13 cellular contexts compared by ENCODE assay signal in genomic region chr3:139745831-139746230, GRCh38.
DNase-seq lines count a peak whose midpoint lies in the region; ATAC-seq and TF ChIP-seq lines count a peak whose summit lies in the region.
"Had no signal": no experiment of that assay in that cellular context is flagged by ENCODE, and none has a peak within 500 bp of the region (broad histone marks: within the 10 kb centered on the region; RNA-seq: fewer than 3 reads in every experiment).

No MANE protein-coding gene starts in this region.

- no peak overlapping the region for H3K4me2 ChIP-seq in Karpas-422 (ENCODE audit: low read depth, low read length, poor library complexity, severe bottlenecking)

- H3K27ac Mint-ChIP-seq in T-cell = no peak overlapping the region
- H3K27ac Mint-ChIP-seq: activated naive CD8-positive, alpha-beta T cell treated with anti-CD3 and anti-CD28 coated beads, Interleukin-2, amount 10 ng/mL, durations not matched to agents 7 days and 5 days; naive thymus-derived CD4-positive, alpha-beta T cell had no signal

- H3K4me3 ChIP-seq in heart right ventricle = no peak overlapping the region
- H3K4me3 ChIP-seq in adipocyte (ENCODE audit: low read length) = no peak overlapping the region
- no peak overlapping the region for H3K4me3 ChIP-seq in Karpas-422 (ENCODE audit: low read length)
- H3K4me3 ChIP-seq: tibial artery had no signal

- H3K9ac ChIP-seq in adipocyte (ENCODE audit: low read length) (no peak overlapping the region), Karpas-422 (ENCODE audit: low read length) (no peak overlapping the region)

- H2AFZ ChIP-seq in Karpas-422 (ENCODE audit: low read length) = no peak overlapping the region

- no peaks in the 10 kb centered on the region for H3K36me3 ChIP-seq in heart right ventricle
- H3K36me3 ChIP-seq in adipocyte (ENCODE audit: control insufficient read depth, insufficient read depth, low read length, severe bottlenecking) = no peaks in the 10 kb centered on the region
- H3K36me3 ChIP-seq in Karpas-422 (ENCODE audit: insufficient read depth, low read length) = no peaks in the 10 kb centered on the region
- H3K36me3 ChIP-seq: tibial artery had no signal

- H3K36me3 Mint-ChIP-seq in activated T-cell treated with anti-CD3 and anti-CD28 coated beads, Interleukin-2, amount 50 U/mL, for 4 hours (ENCODE audit: insufficient read depth) = no peaks in the 10 kb centered on the region
- no peaks in the 10 kb centered on the region for H3K36me3 Mint-ChIP-seq in T-cell
- H3K36me3 Mint-ChIP-seq: activated naive CD8-positive, alpha-beta T cell treated with anti-CD3 and anti-CD28 coated beads, Interleukin-2, amount 10 ng/mL, durations not matched to agents 7 days and 5 days had no signal

- POLR2A ChIA-PET in T-cell (lab: Charles Lee) = interaction anchor here in 1 of 2 donors (0.7 kb wide), 1 partner anchor 18 kb away, joined by 3 read pairs; no protein-coding TSS in a partner anchor

- H3K9me3 Mint-ChIP-seq in activated T-cell treated with anti-CD3 and anti-CD28 coated beads, Interleukin-2, amount 50 U/mL, for 4 hours = peaks cover 14% of the 10 kb centered on the region
- peaks cover 5 to 13% (median 6%) of the 10 kb centered on the region in 3 donors for H3K9me3 Mint-ChIP-seq in T-cell
- H3K9me3 Mint-ChIP-seq: activated naive CD8-positive, alpha-beta T cell treated with anti-CD3 and anti-CD28 coated beads, Interleukin-2, amount 10 ng/mL, durations not matched to agents 7 days and 5 days had no signal

- H3K4me1 ChIP-seq in heart right ventricle = no peaks in the 10 kb centered on the region
- H3K4me1 ChIP-seq in adipocyte (ENCODE audit: control insufficient read depth, insufficient read depth, low read length) = no peaks in the 10 kb centered on the region
- H3K4me1 ChIP-seq in Karpas-422 (ENCODE audit: low read length) = no peaks in the 10 kb centered on the region
- H3K4me1 ChIP-seq: tibial artery had no signal

- ATAC-seq in heart right ventricle (peak in 7 of 8 donors; percentile 38 to 94 (median 75)), Right ventricle myocardium inferior (no peak), T-cell (replicated peaks in 1 of 4) (no peak), HG03354 (IDR thresholded peaks at IDR 0.05; ENCODE audit: poor library complexity, severe bottlenecking, unreplicated experiment) (no peak)
- no peak for ATAC-seq in activated T-cell treated with anti-CD3 and anti-CD28 coated beads, Interleukin-2, amount 50 U/mL, for 4 hours
- ATAC-seq: naive thymus-derived CD4-positive, alpha-beta T cell had no signal

- H3K27ac ChIP-seq in heart right ventricle (no peak overlapping the region), Karpas-422 (ENCODE audit: low read length) (no peak overlapping the region)
- H3K27ac ChIP-seq: tibial artery had no signal

- intact Hi-C loops in heart right ventricle (cut with DNase I) = loop anchor here in 1 of 10 donors (10.0 kb wide), 1 partner anchor 159 kb away; no protein-coding TSS in a partner anchor
- intact Hi-C loops in Right ventricle myocardium inferior (cut with DNase I) = no loop called here

- CTCF ChIA-PET in T-cell (lab: Charles Lee) = no interaction called here

- H3K9me3 ChIP-seq in heart right ventricle (peaks cover 0 to 35% (median 8%) of the 10 kb centered on the region in 11 donors), adipocyte (ENCODE audit: control insufficient read depth, low read length) (peaks cover 14% of the 10 kb centered on the region), Karpas-422 (ENCODE audit: low read length) (no peaks in the 10 kb centered on the region)

- H3K4me1 Mint-ChIP-seq in activated T-cell treated with anti-CD3 and anti-CD28 coated beads, Interleukin-2, amount 50 U/mL, for 4 hours (ENCODE audit: low read depth) = no peaks in the 10 kb centered on the region
- H3K4me1 Mint-ChIP-seq in T-cell = no peaks in the 10 kb centered on the region
- H3K4me1 Mint-ChIP-seq: activated naive CD8-positive, alpha-beta T cell treated with anti-CD3 and anti-CD28 coated beads, Interleukin-2, amount 10 ng/mL, durations not matched to agents 7 days and 5 days; naive thymus-derived CD4-positive, alpha-beta T cell had no signal

- no peaks in the 10 kb centered on the region for H3K79me2 ChIP-seq in Karpas-422 (ENCODE audit: low read length)

- H3K9me2 ChIP-seq in Karpas-422 (replicated peaks; ENCODE audit: insufficient read depth, low read length) = no peaks in the 10 kb centered on the region

- no peak for TF ChIP-seq CTCF in heart right ventricle (IDR thresholded peaks at IDR 0.05)

- no peak overlapping the region for H3K4me3 Mint-ChIP-seq in activated T-cell treated with anti-CD3 and anti-CD28 coated beads, Interleukin-2, amount 50 U/mL, for 4 hours
- H3K4me3 Mint-ChIP-seq in T-cell = no peak overlapping the region
- H3K4me3 Mint-ChIP-seq: activated naive CD8-positive, alpha-beta T cell treated with anti-CD3 and anti-CD28 coated beads, Interleukin-2, amount 10 ng/mL, durations not matched to agents 7 days and 5 days; naive thymus-derived CD4-positive, alpha-beta T cell had no signal

- H3K27me3 ChIP-seq in heart right ventricle = peaks cover 0 to 7% (median 0%) of the 10 kb centered on the region in 7 donors
- no peaks in the 10 kb centered on the region for H3K27me3 ChIP-seq in adipocyte (replicated peaks; ENCODE audit: control insufficient read depth, insufficient read depth, low read length)
- no peaks in the 10 kb centered on the region for H3K27me3 ChIP-seq in Karpas-422 (ENCODE audit: low read length)
- H3K27me3 ChIP-seq: tibial artery had no signal

- H4K20me1 ChIP-seq in Karpas-422 (ENCODE audit: insufficient read depth, low read depth, low read length) = no peaks in the 10 kb centered on the region

- H3K27me3 Mint-ChIP-seq in activated T-cell treated with anti-CD3 and anti-CD28 coated beads, Interleukin-2, amount 50 U/mL, for 4 hours (ENCODE audit: low read depth) = peaks cover 9% of the 10 kb centered on the region
- peaks cover 4% of the 10 kb centered on the region in 2 donors for H3K27me3 Mint-ChIP-seq in T-cell

- no peak for DNase-seq in heart right ventricle
- DNase-seq in Right ventricle myocardium inferior (ENCODE audit: missing footprints) = no peak
- DNase-seq in adipocyte (ENCODE audit: low read depth) = peak; percentile 50
- peak; percentile 58 for DNase-seq in glomerular visceral epithelial cell (ENCODE audit: extremely low spot score)
- DNase-seq in Karpas-422 = no peak
- DNase-seq in activated T-cell treated with anti-CD3 and anti-CD28 coated beads, Interleukin-2, amount 50 U/mL, for 4 hours = no peak
- no peak for DNase-seq in T-cell
- DNase-seq: activated naive CD8-positive, alpha-beta T cell treated with anti-CD3 and anti-CD28 coated beads, Interleukin-2, amount 10 ng/mL, durations not matched to agents 7 days and 5 days; DMS53; effector CD8-positive, alpha-beta T cell; naive thymus-derived CD4-positive, alpha-beta T cell; tibial artery had no signal

- WGBS in heart right ventricle, 2 donors = 45 to 52% methylated on average over 4 of the region's 4 CpGs

Comparison
In these comparisons a context has a peak if more than half of its experiments do, and no peak if none do; other contexts are left out.
1. ATAC-seq: peak in heart right ventricle (7 of 8); none in Right ventricle myocardium inferior (single experiment), activated T-cell treated with anti-CD3 and anti-CD28 coated beads, Interleukin-2, amount 50 U/mL, for 4 hours (0 of 2), T-cell (0 of 4) and HG03354 (single experiment).
2. DNase-seq: peak in adipocyte (single experiment) and glomerular visceral epithelial cell (single experiment); none in heart right ventricle (0 of 2), Right ventricle myocardium inferior (single experiment), Karpas-422 (single experiment), activated T-cell treated with anti-CD3 and anti-CD28 coated beads, Interleukin-2, amount 50 U/mL, for 4 hours (single experiment) and T-cell (0 of 34).